ENCODE assay signal across 8 cellular contexts in the genomic region with DNA sequence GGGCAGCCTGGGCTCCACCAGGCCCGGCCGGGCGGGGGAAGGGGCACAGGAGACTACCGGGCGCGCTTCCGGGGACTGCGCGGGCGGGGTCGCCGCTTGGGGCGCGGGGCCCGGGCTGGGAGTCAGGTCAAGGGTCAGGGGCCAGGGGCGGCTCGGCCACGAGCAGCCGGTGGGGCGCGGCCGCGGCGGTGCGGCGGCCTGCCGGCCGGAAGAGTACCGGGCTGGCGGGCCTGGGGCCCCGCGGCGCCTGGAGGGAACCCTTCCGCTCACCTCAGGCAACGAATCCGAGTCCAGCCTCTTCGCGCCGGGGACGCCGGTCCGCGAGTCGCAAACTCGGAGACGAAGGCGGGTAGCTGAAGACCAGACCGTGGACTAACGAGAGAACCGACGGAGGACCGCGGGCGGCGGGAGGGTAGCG.
DNase-seq lines count a peak whose midpoint lies in the region; ATAC-seq and TF ChIP-seq lines count a peak whose summit lies in the region.

No MANE protein-coding gene starts in this region.

- ATAC-seq in GM21786 (IDR thresholded peaks at IDR 0.05; ENCODE audit: unreplicated experiment) = peak; percentile 19

- no peaks in the 10 kb centered on the region for H3K9me3 ChIP-seq in parathyroid adenoma (ENCODE audit: control insufficient read depth, low read length)

- peak overlapping the region; percentile 87 for H3K27ac ChIP-seq in parathyroid adenoma

- peaks cover 47% of the 10 kb centered on the region for H3K79me2 ChIP-seq in parathyroid adenoma

- peak overlapping the region; percentile 81 for H3K4me2 ChIP-seq in parathyroid adenoma (ENCODE audit: low read length)

- H3K9ac ChIP-seq in parathyroid adenoma = peak overlapping the region; percentile 39

- H3K4me1 ChIP-seq in parathyroid adenoma = peaks cover 23% of the 10 kb centered on the region

- DNase-seq in EH (ENCODE audit: low read depth) (peak; percentile 46), LNCaP clone FGC (ENCODE audit: low read depth) (no peak), globus pallidus (ENCODE audit: low spot score) (peak; percentile 45), DMS114 treated with DMSO at 0.1 percent for 48 hours (lab: John Stamatoyannopoulos, UW; ENCODE audit: unreplicated experiment) (no peak), GOT3 (lab: John Stamatoyannopoulos, UW) (no peak)
- DNase-seq in activated T-helper 9 cell treated with anti-CD3 and anti-CD28 coated beads, Interleukin-2, amount 50 U/mL, for 16 hours (ENCODE audit: low read depth) = peak; percentile 45

- no peaks in the 10 kb centered on the region for H3K36me3 ChIP-seq in parathyroid adenoma (ENCODE audit: control insufficient read depth, insufficient read depth, low read length)

- TF ChIP-seq CTCF in LNCaP clone FGC (IDR thresholded peaks at IDR 0.05; ENCODE audit: control insufficient read depth, extremely low read depth, insufficient read depth) = no peak
- TF ChIP-seq CTCF in parathyroid adenoma (IDR thresholded peaks at IDR 0.05) = no peak

- H3K27me3 ChIP-seq in parathyroid adenoma (ENCODE audit: control insufficient read depth, insufficient read depth, low read length) = no peaks in the 10 kb centered on the region

- H3K4me3 ChIP-seq in LNCaP clone FGC (ENCODE audit: low read depth, low read length) (peak overlapping the region; percentile 94), parathyroid adenoma (ENCODE audit: low read depth, low read length) (peak overlapping the region; percentile 86)

- H2AFZ ChIP-seq in parathyroid adenoma = peak overlapping the region; percentile 86

Comparison
In these comparisons a context has a peak if more than half of its experiments do, and no peak if none do; other contexts are left out.
1. DNase-seq: peak in EH (single experiment), activated T-helper 9 cell treated with anti-CD3 and anti-CD28 coated beads, Interleukin-2, amount 50 U/mL, for 16 hours (single experiment) and globus pallidus (single experiment); none in LNCaP clone FGC (single experiment), DMS114 treated with DMSO at 0.1 percent for 48 hours (single experiment) and GOT3 (single experiment).